ENCODE assay signal across 8 cellular contexts in genomic region chr5:127980843-127981242, GRCh38.
"Had no signal": no experiment of that assay in that cellular context is flagged by ENCODE, and none has a peak within 500 bp of the region (broad histone marks: within the 10 kb centered on the region; RNA-seq: fewer than 3 reads in every experiment).

No MANE protein-coding gene starts in this region.

- H3K36me3 ChIP-seq: HAP-1 had no signal

- H2AFZ ChIP-seq: GM23248 had no signal

- H3K9me3 ChIP-seq: HAP-1 had no signal

- H3K4me1 ChIP-seq: HAP-1 had no signal

- H3K27ac ChIP-seq: GM23248 had no signal

- H3K4me3 ChIP-seq: GM23248, HAP-1, K562 had no signal

- H3K9ac ChIP-seq: GM23248 had no signal

- DNase-seq: GM23248, GOT3, H7, HFFc6, IMR-90 had no signal

- ATAC-seq: HCT116, K562 had no signal
